Comparison of ENCODE assay signal across 13 cellular contexts in the genomic region with DNA sequence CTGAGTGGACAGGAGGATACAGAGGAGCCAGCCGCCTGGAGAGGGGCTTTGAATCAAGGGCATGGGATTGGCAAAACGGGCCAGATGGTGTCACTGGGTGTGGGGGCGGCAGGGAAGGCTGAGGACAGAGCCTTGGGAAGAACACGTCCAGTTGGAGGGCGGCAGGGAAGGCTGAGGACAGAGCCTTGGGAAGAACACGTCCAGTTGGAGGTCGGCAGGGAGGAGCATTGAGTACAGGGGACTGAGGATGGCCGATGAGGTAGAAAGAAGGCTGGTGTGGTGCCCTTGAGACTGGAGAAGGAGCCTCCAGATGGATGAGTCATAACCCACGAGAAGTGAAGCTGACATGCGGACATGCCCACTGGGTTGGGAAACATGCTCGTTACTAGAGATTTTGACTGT. TPM values are rescaled to one million over a fixed set of nuclear protein-coding genes. Genes with fewer than 3 reads are reported as not detected.
DNase-seq lines count a peak whose midpoint lies in the region; ATAC-seq and TF ChIP-seq lines count a peak whose summit lies in the region.
"Had no signal": no experiment of that assay in that cellular context is flagged by ENCODE, and none has a peak within 500 bp of the region (broad histone marks: within the 10 kb centered on the region; RNA-seq: fewer than 3 reads in every experiment).

No MANE protein-coding gene starts in this region.

- no peak overlapping the region for H3K27ac ChIP-seq in ascending aorta
- H3K27ac ChIP-seq: PC-9 had no signal

- H3K4me3 ChIP-seq in fibroblast of villous mesenchyme (ENCODE audit: low read depth, low read length) (no peak overlapping the region), ascending aorta (no peak overlapping the region)
- H3K4me3 ChIP-seq: lung had no signal

- no peak for ATAC-seq in T-cell (replicated peaks in 1 of 4)

- peaks cover 0 to 8% of the 10 kb centered on the region in 2 donors for H3K4me1 ChIP-seq in ascending aorta

- intact Hi-C loops in ascending aorta (cut with DNase I) = no loop called here

- H3K4me1 Mint-ChIP-seq in T-cell = peaks cover 22 to 34% (median 30%) of the 10 kb centered on the region in 3 donors

- no peaks in the 10 kb centered on the region for H3K36me3 Mint-ChIP-seq in T-cell

- H3K4me3 Mint-ChIP-seq in T-cell = peak overlapping the region; percentile 60 to 74 (median 67)

- peaks cover 3% of the 10 kb centered on the region for H3K27me3 ChIP-seq in ascending aorta
- H3K27me3 ChIP-seq: gastrocnemius medialis had no signal

- POLR2A ChIA-PET in T-cell (lab: Charles Lee) = no interaction called here

- H3K27me3 Mint-ChIP-seq in T-cell = peaks cover 12 to 28% of the 10 kb centered on the region in 2 donors

- H3K9me3 Mint-ChIP-seq in T-cell = no peaks in the 10 kb centered on the region

- no peak for TF ChIP-seq CTCF in fibroblast of villous mesenchyme (IDR thresholded peaks at IDR 0.05; ENCODE audit: insufficient read depth, low read depth, low read length)
- no peak for TF ChIP-seq CTCF in ascending aorta (IDR thresholded peaks at IDR 0.05)

- H3K27ac Mint-ChIP-seq in T-cell = no peak overlapping the region

- CTCF ChIA-PET in T-cell (lab: Charles Lee) = no interaction called here

- H3K36me3 ChIP-seq in ascending aorta = no peaks in the 10 kb centered on the region
- H3K36me3 ChIP-seq: gastrocnemius medialis had no signal

- DNase-seq in A172 (ENCODE audit: low spot score) = peak; percentile 59
- DNase-seq in D341Med (ENCODE audit: low spot score) = peak; percentile 16
- no peak for DNase-seq in T-cell
- DNase-seq in fibroblast of villous mesenchyme (ENCODE audit: low read depth) = peak; percentile 47
- DNase-seq in HuH-7 (ENCODE audit: low spot score) = no peak
- DNase-seq in dermis blood vessel endothelial cell = no peak
- no peak for DNase-seq in ascending aorta (ENCODE audit: low spot score in 2 of 2)
- DNase-seq in COLO668 (lab: John Stamatoyannopoulos, UW; ENCODE audit: unreplicated experiment) = no peak
- DNase-seq: gastrocnemius medialis, NCI-H1417, small intestine had no signal

- H3K9me3 ChIP-seq in ascending aorta = no peaks in the 10 kb centered on the region
- H3K9me3 ChIP-seq: gastrocnemius medialis had no signal

RNA-seq across cellular contexts. Expression of gene HES6, which starts 4.5 kb away (rescaled TPM):
- 28.6 and 31.7 TPM in 2 replicates for total RNA-seq in A172 (2014; rRNA removed; shearing (Covaris generic))
- total RNA-seq in T-cell (1 to 10 TPM; 1.7 to 3.6 (median 2.7) TPM), fibroblast of villous mesenchyme (2.2 and 6.1 TPM in 2 replicates), dermis blood vessel endothelial cell (2.2 and 3.7 TPM in 2 replicates), ascending aorta (117 TPM)

RNA-seq across cellular contexts. Expression of gene ILKAP, which starts 31.8 kb away (rescaled TPM):
- total RNA-seq in A172 (2014; rRNA removed; shearing (Covaris generic)) = 21.2 and 22.2 TPM in 2 replicates
- total RNA-seq in T-cell (100 to 1,000 TPM in 2 of 5 donors, 10 to 100 TPM in 3; 72.8 to 120 (median 76.3) TPM), fibroblast of villous mesenchyme (21.6 and 22.5 TPM in 2 replicates), dermis blood vessel endothelial cell (17.7 and 18.7 TPM in 2 replicates), ascending aorta (22.6 TPM)

RNA-seq across cellular contexts. Expression of gene PER2, which starts 53.1 kb away (rescaled TPM):
- 1.4 and 1.6 TPM in 2 replicates for total RNA-seq in A172 (2014; rRNA removed; shearing (Covaris generic))
- total RNA-seq in T-cell (10 to 100 TPM in 4 of 5 donors, 1 to 10 TPM in 1; 9.3 to 24.5 (median 13.0) TPM), fibroblast of villous mesenchyme (4.3 and 4.5 TPM in 2 replicates), dermis blood vessel endothelial cell (1.2 and 3.0 TPM in 2 replicates), ascending aorta (21.6 TPM)

Comparison
In these comparisons a context has a peak if more than half of its experiments do, and no peak if none do; other contexts are left out.
1. DNase-seq: peak in A172 (single experiment), D341Med (single experiment) and fibroblast of villous mesenchyme (single experiment); none in T-cell (0 of 34), HuH-7 (single experiment), dermis blood vessel endothelial cell (single experiment), ascending aorta (0 of 2) and COLO668 (single experiment).